Comparison of ENCODE assay signal across 27 cellular contexts in the genomic region with DNA sequence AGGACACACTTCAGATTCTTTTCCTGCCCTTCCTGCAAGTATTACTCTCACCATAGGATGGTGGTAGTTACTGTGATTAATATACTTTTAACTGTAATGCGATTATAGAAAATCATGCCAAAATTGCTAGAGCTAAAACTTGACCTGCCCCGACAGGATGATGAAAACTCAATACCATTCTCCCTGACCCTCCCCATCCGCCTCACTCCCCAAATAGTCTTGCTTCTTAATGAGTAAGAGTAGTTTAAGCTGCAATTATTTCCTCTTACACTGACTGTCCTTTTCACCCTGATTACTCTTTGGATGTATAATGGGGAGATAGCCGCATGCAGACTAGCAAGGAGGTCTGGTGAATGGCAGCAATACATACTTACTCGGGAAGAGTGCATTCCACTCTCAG.
"Had no signal": no experiment of that assay in that cellular context is flagged by ENCODE, and none has a peak within 500 bp of the region (broad histone marks: within the 10 kb centered on the region; RNA-seq: fewer than 3 reads in every experiment).

No MANE protein-coding gene starts in this region.

- H3K9me3 Mint-ChIP-seq: activated B cell treated with CpG ODN at 0.5 μM for 24 hours; activated CD8-positive, alpha-beta T cell treated with anti-CD3 and anti-CD28 coated beads for 36 hours; activated naive CD4-positive, alpha-beta T cell treated with anti-CD3 and anti-CD28 coated beads, Interleukin-2, amount 50 U/mL, for 24 hours; activated naive CD8-positive, alpha-beta T cell treated with anti-CD3 and anti-CD28 coated beads, Interleukin-2, amount 50 U/mL, for 24 hours; activated T-helper 2 cell treated with anti-CD3 and anti-CD28 coated beads, Interferon-gamma antibody, Interleukin-2, Interleukin-4, amounts not matched to agents 10 μg/mL and 5 μg/mL and 100 μg/mL, durations not matched to agents 14 hours and 24 hours and 36 hours; central memory CD8-positive, alpha-beta T cell; nephron; stimulated activated effector memory CD8-positive, alpha-beta T cell treated with anti-CD3 and anti-CD28 coated beads, Interleukin-12 subunit alpha, Interleukin-12 subunit beta, amount 100 ng/mL, for 72 hours; stimulated activated naive CD8-positive, alpha-beta T cell treated with anti-CD3 and anti-CD28 coated beads, Interleukin-15, amount 100 ng/mL, for 72 hours had no signal

- DNase-seq: activated B cell treated with CpG ODN at 0.5 μM for 24 hours; activated CD4-positive, alpha-beta T cell treated with anti-CD3 and anti-CD28 coated beads, Interleukin-2, amount 50 U/mL, for 1 hour; activated CD8-positive, alpha-beta T cell treated with anti-CD3 and anti-CD28 coated beads for 36 hours; activated naive CD8-positive, alpha-beta T cell treated with anti-CD3 and anti-CD28 coated beads, Interleukin-2, amount 50 U/mL, for 24 hours; activated T-cell treated with anti-CD3 and anti-CD28 coated beads, Interleukin-2, amount 50 U/mL, for 48 hours; effector memory CD4-positive, alpha-beta T cell; kidney glomerular epithelial cell; left lung; mucosa of descending colon; pancreas; retina; sigmoid colon; small intestine; stimulated activated CD4-positive, alpha-beta T cell treated with anti-CD3 and anti-CD28 coated beads, Interleukin-4, amount 100 ng/mL, for 24 hours; stimulated activated naive CD8-positive, alpha-beta T cell treated with anti-CD3 and anti-CD28 coated beads, Interleukin-15, amount 100 ng/mL, for 72 hours; T-helper 2 cell; thyroid gland; upper lobe of left lung had no signal

- H3K36me3 ChIP-seq: breast epithelium, left lung, pancreas, prostate gland, sigmoid colon, thyroid gland, upper lobe of left lung, vagina had no signal

- ATAC-seq: activated CD8-positive, alpha-beta T cell treated with anti-CD3 and anti-CD28 coated beads for 36 hours; activated naive CD8-positive, alpha-beta T cell treated with anti-CD3 and anti-CD28 coated beads, Interleukin-2, amount 50 U/mL, for 24 hours; left lung; mucosa of descending colon; pancreas; stimulated activated effector memory CD8-positive, alpha-beta T cell treated with anti-CD3 and anti-CD28 coated beads, Interleukin-12 subunit alpha, Interleukin-12 subunit beta, amount 100 ng/mL, for 72 hours; stimulated activated naive CD8-positive, alpha-beta T cell treated with anti-CD3 and anti-CD28 coated beads, Interleukin-15, amount 100 ng/mL, for 72 hours had no signal

- H3K9me3 ChIP-seq: breast epithelium, left lung, mucosa of descending colon, pancreas, prostate gland, sigmoid colon, thyroid gland, upper lobe of left lung, vagina had no signal

- H3K4me3 ChIP-seq: breast epithelium, left lung, lung, mucosa of descending colon, pancreas, prostate gland, sigmoid colon, thyroid gland, upper lobe of left lung, vagina had no signal

- H3K4me1 ChIP-seq: breast epithelium, left lung, pancreas, prostate gland, sigmoid colon, thyroid gland, upper lobe of left lung, vagina had no signal

- H3K27ac ChIP-seq: breast epithelium, left lung, pancreas, prostate gland, sigmoid colon, thyroid gland, upper lobe of left lung, vagina had no signal

- H3K36me3 Mint-ChIP-seq: stimulated activated effector memory CD8-positive, alpha-beta T cell treated with anti-CD3 and anti-CD28 coated beads, Interleukin-12 subunit alpha, Interleukin-12 subunit beta, amount 100 ng/mL, for 72 hours had no signal

- H3K27ac Mint-ChIP-seq: activated B cell treated with CpG ODN at 0.5 μM for 24 hours; activated CD8-positive, alpha-beta T cell treated with anti-CD3 and anti-CD28 coated beads for 36 hours; activated naive CD4-positive, alpha-beta T cell treated with anti-CD3 and anti-CD28 coated beads, Interleukin-2, amount 50 U/mL, for 24 hours; activated naive CD8-positive, alpha-beta T cell treated with anti-CD3 and anti-CD28 coated beads, Interleukin-2, amount 50 U/mL, for 24 hours; activated T-helper 2 cell treated with anti-CD3 and anti-CD28 coated beads, Interferon-gamma antibody, Interleukin-2, Interleukin-4, amounts not matched to agents 10 μg/mL and 5 μg/mL and 100 μg/mL, durations not matched to agents 14 hours and 24 hours and 36 hours; nephron; stimulated activated effector memory CD8-positive, alpha-beta T cell treated with anti-CD3 and anti-CD28 coated beads, Interleukin-12 subunit alpha, Interleukin-12 subunit beta, amount 100 ng/mL, for 72 hours; stimulated activated naive CD8-positive, alpha-beta T cell treated with anti-CD3 and anti-CD28 coated beads, Interleukin-15, amount 100 ng/mL, for 72 hours had no signal

- H3K27me3 Mint-ChIP-seq: activated B cell treated with CpG ODN at 0.5 μM for 24 hours; activated CD8-positive, alpha-beta T cell treated with anti-CD3 and anti-CD28 coated beads for 36 hours; activated naive CD4-positive, alpha-beta T cell treated with anti-CD3 and anti-CD28 coated beads, Interleukin-2, amount 50 U/mL, for 24 hours; activated naive CD8-positive, alpha-beta T cell treated with anti-CD3 and anti-CD28 coated beads, Interleukin-2, amount 50 U/mL, for 24 hours; central memory CD8-positive, alpha-beta T cell; stimulated activated naive CD8-positive, alpha-beta T cell treated with anti-CD3 and anti-CD28 coated beads, Interleukin-15, amount 100 ng/mL, for 72 hours had no signal

- H3K4me3 Mint-ChIP-seq: activated B cell treated with CpG ODN at 0.5 μM for 24 hours; activated CD8-positive, alpha-beta T cell treated with anti-CD3 and anti-CD28 coated beads for 36 hours; activated naive CD4-positive, alpha-beta T cell treated with anti-CD3 and anti-CD28 coated beads, Interleukin-2, amount 50 U/mL, for 24 hours; activated naive CD8-positive, alpha-beta T cell treated with anti-CD3 and anti-CD28 coated beads, Interleukin-2, amount 50 U/mL, for 24 hours; central memory CD8-positive, alpha-beta T cell; nephron; stimulated activated effector memory CD8-positive, alpha-beta T cell treated with anti-CD3 and anti-CD28 coated beads, Interleukin-12 subunit alpha, Interleukin-12 subunit beta, amount 100 ng/mL, for 72 hours; stimulated activated naive CD8-positive, alpha-beta T cell treated with anti-CD3 and anti-CD28 coated beads, Interleukin-15, amount 100 ng/mL, for 72 hours had no signal

- H3K4me1 Mint-ChIP-seq: central memory CD8-positive, alpha-beta T cell; nephron; stimulated activated naive CD8-positive, alpha-beta T cell treated with anti-CD3 and anti-CD28 coated beads, Interleukin-15, amount 100 ng/mL, for 72 hours had no signal

- H3K27me3 ChIP-seq: breast epithelium, left lung, pancreas, sigmoid colon, thyroid gland, upper lobe of left lung, vagina had no signal
